In genomic region chr10:24722676-24723385, GRCh38 we compare ENCODE assay signal across 8 cellular contexts. TPM values are rescaled to one million over a fixed set of nuclear protein-coding genes. Genes with fewer than 3 reads are reported as not detected.
DNase-seq lines count a peak whose midpoint lies in the region; ATAC-seq lines count a peak whose summit lies in the region.

No MANE protein-coding gene starts in this region.

- peak overlapping the region; percentile 47 for H4K91ac ChIP-seq in mesenchymal stem cell (ENCODE audit: low read length)

- H2BK5ac ChIP-seq in mesenchymal stem cell (ENCODE audit: low read depth, low read length, poor library complexity, severe bottlenecking): peak overlapping the region; percentile 90

- peak; percentile 17 for ATAC-seq in GM21717 (IDR thresholded peaks at IDR 0.05; ENCODE audit: unreplicated experiment)

- peak overlapping the region; percentile 92 for H2BK120ac ChIP-seq in mesenchymal stem cell (ENCODE audit: low read depth, low read length)

- no peaks in the 10 kb centered on the region for H4K20me1 ChIP-seq in Karpas-422 (ENCODE audit: insufficient read depth, low read depth, low read length)

- H2BK15ac ChIP-seq in mesenchymal stem cell (ENCODE audit: low read depth, poor library complexity, severe bottlenecking): peak overlapping the region; percentile 82

- H3K79me2 ChIP-seq in Karpas-422 (ENCODE audit: low read length): no peaks in the 10 kb centered on the region

- under 1% methylated on average over 59 of the region's 84 CpGs for WGBS in mesenchymal stem cell

- H2AK5ac ChIP-seq in mesenchymal stem cell (ENCODE audit: low read length, severe bottlenecking): no peak overlapping the region

- H3K9ac ChIP-seq in Karpas-422 (ENCODE audit: low read length) (peak overlapping the region; percentile 56), mesenchymal stem cell (ENCODE audit: low read length) (peak overlapping the region; percentile 94)

- DNase-seq in GF-D8 (lab: John Stamatoyannopoulos, UW) (peak; percentile 23), Karpas-422 (no peak), mesenchymal stem cell (peak; percentile 71), NCI-H345 treated with DMSO at 0.1 percent for 48 hours (lab: John Stamatoyannopoulos, UW; ENCODE audit: unreplicated experiment) (no peak)
- peak; percentile 65 for DNase-seq in activated CD4-positive, alpha-beta memory T cell treated with anti-CD3 and anti-CD28 coated beads for 36 hours
- DNase-seq in effector CD8-positive, alpha-beta T cell (lab: John Stamatoyannopoulos, UW): peak; percentile 48
- DNase-seq in stimulated activated CD8-positive, alpha-beta memory T cell treated with anti-CD3 and anti-CD28 coated beads, Interleukin-7, amount 100 ng/mL, for 48 hours (ENCODE audit: extremely low read depth in 1 of 2, low read depth in 1 of 2): peak; percentile 19 to 23

- H3K27ac Mint-ChIP-seq in activated CD4-positive, alpha-beta memory T cell treated with anti-CD3 and anti-CD28 coated beads for 36 hours: peak overlapping the region; percentile 79

- no peaks in the 10 kb centered on the region for H3K9me3 Mint-ChIP-seq in activated CD4-positive, alpha-beta memory T cell treated with anti-CD3 and anti-CD28 coated beads for 36 hours

- H3K23ac ChIP-seq in mesenchymal stem cell (ENCODE audit: low read length in 2 of 2): no peak overlapping the region

- peak overlapping the region; percentile 62 for H3K4me3 ChIP-seq in Karpas-422 (ENCODE audit: low read length)
- peak overlapping the region; percentile 78 to 93 for H3K4me3 ChIP-seq in mesenchymal stem cell (ENCODE audit: insufficient read depth in 1 of 2, low read depth in 1 of 2, low read length in 2 of 2)

- H2AFZ ChIP-seq in Karpas-422 (ENCODE audit: low read length) (no peak overlapping the region; the same call in 1 of the 2 replicates), mesenchymal stem cell (ENCODE audit: low read depth, low read length) (peak overlapping the region; percentile 34)

- H3K4ac ChIP-seq in mesenchymal stem cell (ENCODE audit: low read depth in 1 of 2, low read length in 2 of 2): peak overlapping the region in 1 of 2 experiments; percentile 88

- H3K27me3 ChIP-seq in Karpas-422 (ENCODE audit: low read length): no peaks in the 10 kb centered on the region
- H3K27me3 ChIP-seq in mesenchymal stem cell (ENCODE audit: control insufficient read depth in 1 of 2, insufficient read depth in 1 of 2, low read length in 2 of 2): no peaks in the 10 kb centered on the region

- peaks cover 21% of the 10 kb centered on the region for H3K4me1 Mint-ChIP-seq in activated CD4-positive, alpha-beta memory T cell treated with anti-CD3 and anti-CD28 coated beads for 36 hours (ENCODE audit: low read depth)

- H3K14ac ChIP-seq in mesenchymal stem cell (ENCODE audit: low read length in 2 of 2): peak overlapping the region; percentile 86 to 88

- H3K4me1 ChIP-seq in Karpas-422 (ENCODE audit: low read length): peaks cover 14% of the 10 kb centered on the region
- peaks cover 6% of the 10 kb centered on the region for H3K4me1 ChIP-seq in mesenchymal stem cell (ENCODE audit: control insufficient read depth, insufficient read depth, low read depth, low read length)

- peak overlapping the region; percentile 84 for H3K4me3 Mint-ChIP-seq in activated CD4-positive, alpha-beta memory T cell treated with anti-CD3 and anti-CD28 coated beads for 36 hours

- peak overlapping the region; percentile 67 to 78 for H3K18ac ChIP-seq in mesenchymal stem cell (ENCODE audit: low read depth in 1 of 2, low read length in 2 of 2)

- no peaks in the 10 kb centered on the region for H3K9me3 ChIP-seq in Karpas-422 (ENCODE audit: low read length)
- H3K9me3 ChIP-seq in mesenchymal stem cell (ENCODE audit: control insufficient read depth, low read length): no peaks in the 10 kb centered on the region

- intact Hi-C loops in activated CD4-positive, alpha-beta memory T cell treated with anti-CD3 and anti-CD28 coated beads for 36 hours (cut with micrococcal nuclease): loop anchor here (1.0 to 10.0 kb wide), 5 partner anchors 78 to 1286 kb away; partner anchors contain the start of gene OTUD1

- H2BK12ac ChIP-seq in mesenchymal stem cell (ENCODE audit: low read length in 2 of 2): no peak overlapping the region

- no peaks in the 10 kb centered on the region for H3K79me1 ChIP-seq in mesenchymal stem cell (replicated peaks; ENCODE audit: low read length, poor library complexity, severe bottlenecking)

- no peak overlapping the region for H3K27ac ChIP-seq in Karpas-422 (ENCODE audit: low read length)
- H3K27ac ChIP-seq in mesenchymal stem cell (ENCODE audit: low read length, poor library complexity, severe bottlenecking): peak overlapping the region; percentile 86

- H4K8ac ChIP-seq in mesenchymal stem cell (ENCODE audit: low read length): peak overlapping the region; percentile 71

- CTCF ChIA-PET in activated CD4-positive, alpha-beta memory T cell treated with anti-CD3 and anti-CD28 coated beads for 36 hours (lab: Charles Lee): interaction anchor here (1.2 to 2.6 kb wide), 5 partner anchors 13 to 267 kb away, joined by 3 to 14 read pairs (median 5); no protein-coding TSS in a partner anchor

- no peaks in the 10 kb centered on the region for H3K9me2 ChIP-seq in Karpas-422 (replicated peaks; ENCODE audit: insufficient read depth, low read length)

- no peaks in the 10 kb centered on the region for H3K27me3 Mint-ChIP-seq in activated CD4-positive, alpha-beta memory T cell treated with anti-CD3 and anti-CD28 coated beads for 36 hours

- H3K4me2 ChIP-seq in Karpas-422 (ENCODE audit: low read depth, low read length, poor library complexity, severe bottlenecking): peak overlapping the region; percentile 63
- peak overlapping the region; percentile 64 for H3K4me2 ChIP-seq in mesenchymal stem cell (ENCODE audit: low read length, poor library complexity, severe bottlenecking)

- H3K36me3 ChIP-seq in Karpas-422 (ENCODE audit: insufficient read depth, low read length) (no peaks in the 10 kb centered on the region), mesenchymal stem cell (ENCODE audit: control insufficient read depth in 1 of 2, insufficient read depth in 2 of 2, low read depth in 1 of 2, low read length in 2 of 2) (peaks cover 6 to 23% of the 10 kb centered on the region in 2 experiments)

- peaks cover 11% of the 10 kb centered on the region for H3K36me3 Mint-ChIP-seq in activated CD4-positive, alpha-beta memory T cell treated with anti-CD3 and anti-CD28 coated beads for 36 hours

- POLR2A ChIA-PET in activated CD4-positive, alpha-beta memory T cell treated with anti-CD3 and anti-CD28 coated beads for 36 hours (lab: Charles Lee): interaction anchor here (2.5 kb wide), 1 partner anchor 16 kb away, joined by 12 read pairs; no protein-coding TSS in a partner anchor

RNA-seq across cellular contexts. Expression of gene ARHGAP21, which starts 0.9 kb away (rescaled TPM):
- total RNA-seq in Karpas-422 (2014; rRNA removed; shearing (Covaris generic); ENCODE audit: low replicate concordance): 3.1 and 11.6 TPM in 2 replicates
- 10 to 100 TPM; 24.6 to 28.7 TPM for total RNA-seq in activated CD4-positive, alpha-beta memory T cell treated with anti-CD3 and anti-CD28 coated beads for 36 hours
- 36.6 TPM for polyA plus RNA-seq in mesenchymal stem cell (2013, experiment 1 of 2)
- 35.0 TPM for polyA plus RNA-seq in mesenchymal stem cell (2013, experiment 2 of 2)

Comparison
In these comparisons a context has a peak if more than half of its experiments do, and no peak if none do; other contexts are left out.
1. DNase-seq: peak in GF-D8 (single experiment), activated CD4-positive, alpha-beta memory T cell treated with anti-CD3 and anti-CD28 coated beads for 36 hours (single experiment), effector CD8-positive, alpha-beta T cell (single experiment), mesenchymal stem cell (single experiment) and stimulated activated CD8-positive, alpha-beta memory T cell treated with anti-CD3 and anti-CD28 coated beads, Interleukin-7, amount 100 ng/mL, for 48 hours (2 of 2); none in Karpas-422 (single experiment) and NCI-H345 treated with DMSO at 0.1 percent for 48 hours (single experiment).